Comparison of ENCODE assay signal across 33 cellular contexts in genomic region chr12:254912-255311, GRCh38. TPM values are rescaled to one million over a fixed set of nuclear protein-coding genes. Genes with fewer than 3 reads are reported as not detected.
"Had no signal": no experiment of that assay in that cellular context is flagged by ENCODE, and none has a peak within 500 bp of the region (broad histone marks: within the 10 kb centered on the region; RNA-seq: fewer than 3 reads in every experiment).

No MANE protein-coding gene starts in this region.

- FAIRE-seq: small intestine had no signal

- H3K9me3 Mint-ChIP-seq: natural killer cell treated with Interleukin-12 subunit alpha and Interleukin-12 subunit beta and Interleukin-15 and Interleukin-18, amount 100 ng/mL, for 72 hours; stimulated activated memory B cell treated with anti-CD40 and anti-IgM and Interleukin-4, amounts not matched to agents 10 μg/mL and 1 μg/mL and 100 μg/mL, for 72 hours; stimulated activated naive CD8-positive, alpha-beta T cell treated with anti-CD3 and anti-CD28 coated beads, Interleukin-15, amount 100 ng/mL, for 72 hours; type B pancreatic cell had no signal

- ATAC-seq: naive thymus-derived CD8-positive, alpha-beta T cell; natural killer cell treated with Interleukin-12 subunit alpha and Interleukin-12 subunit beta and Interleukin-15 and Interleukin-18, amount 100 ng/mL, for 72 hours; psoas muscle; right cardiac atrium; right lobe of liver; stimulated activated memory B cell treated with anti-CD40 and anti-IgM and Interleukin-4, amounts not matched to agents 10 μg/mL and 1 μg/mL and 100 μg/mL, for 72 hours; stimulated activated naive CD8-positive, alpha-beta T cell treated with anti-CD3 and anti-CD28 coated beads, Interleukin-15, amount 100 ng/mL, for 72 hours; stimulated activated naive CD8-positive, alpha-beta T cell treated with anti-CD3 and anti-CD28 coated beads, Interleukin-15, Interleukin-2, amounts not matched to agents 100 U/mL and 50 U/mL, for 24 hours; upper lobe of right lung had no signal

- H3K9me3 ChIP-seq: neutrophil, ovary, psoas muscle, right lobe of liver, sigmoid colon, suprapubic skin, testis, tibial artery, transverse colon, upper lobe of right lung, uterus had no signal

- H3K4me1 Mint-ChIP-seq: naive B cell; neural crest cell; stimulated activated memory B cell treated with anti-CD40 and anti-IgM and Interleukin-4, amounts not matched to agents 10 μg/mL and 1 μg/mL and 100 μg/mL, for 72 hours; stimulated activated naive CD8-positive, alpha-beta T cell treated with anti-CD3 and anti-CD28 coated beads, Interleukin-15, amount 100 ng/mL, for 72 hours had no signal

- H3K4me3 Mint-ChIP-seq: naive B cell; naive thymus-derived CD8-positive, alpha-beta T cell; natural killer cell treated with Interleukin-12 subunit alpha and Interleukin-12 subunit beta and Interleukin-15 and Interleukin-18, amount 100 ng/mL, for 72 hours; neural crest cell; stimulated activated memory B cell treated with anti-CD40 and anti-IgM and Interleukin-4, amounts not matched to agents 10 μg/mL and 1 μg/mL and 100 μg/mL, for 72 hours; stimulated activated naive CD8-positive, alpha-beta T cell treated with anti-CD3 and anti-CD28 coated beads, Interleukin-15, amount 100 ng/mL, for 72 hours; type B pancreatic cell had no signal

- H3K36me3 ChIP-seq: neutrophil, ovary, right lobe of liver, sigmoid colon, suprapubic skin, tibial artery, transverse colon, upper lobe of right lung, uterus had no signal

- H3K27me3 ChIP-seq: ovary, right lobe of liver, testis, uterus had no signal

- H3K4me1 ChIP-seq: psoas muscle, sigmoid colon, suprapubic skin, testis, tibial artery, transverse colon, upper lobe of right lung, uterus had no signal

- H3K27ac Mint-ChIP-seq: naive thymus-derived CD8-positive, alpha-beta T cell; natural killer cell treated with Interleukin-12 subunit alpha and Interleukin-12 subunit beta and Interleukin-15 and Interleukin-18, amount 100 ng/mL, for 72 hours; progenitor cell of endocrine pancreas; stimulated activated memory B cell treated with anti-CD40 and anti-IgM and Interleukin-4, amounts not matched to agents 10 μg/mL and 1 μg/mL and 100 μg/mL, for 72 hours; stimulated activated naive CD8-positive, alpha-beta T cell treated with anti-CD3 and anti-CD28 coated beads, Interleukin-15, amount 100 ng/mL, for 72 hours; type B pancreatic cell had no signal

- DNase-seq: naive B cell; naive thymus-derived CD8-positive, alpha-beta T cell; nucleus accumbens; ovary; posterior cingulate gyrus; psoas muscle; right cardiac atrium; right lobe of liver; sigmoid colon; small intestine; stimulated activated CD4-positive, alpha-beta T cell treated with anti-CD3 and anti-CD28 coated beads, Interleukin-15, amount 100 ng/mL, for 24 hours; stimulated activated CD4-positive, alpha-beta T cell treated with anti-CD3 and anti-CD28 coated beads, Interleukin-2, amount 100 ng/mL, for 24 hours; stimulated activated CD4-positive, alpha-beta T cell treated with anti-CD3 and anti-CD28 coated beads, Interleukin-2, amount 100 ng/mL, for 48 hours; stimulated activated CD4-positive, alpha-beta T cell treated with anti-CD3 and anti-CD28 coated beads, Interleukin-4, amount 100 ng/mL, for 4 hours; stimulated activated CD8-positive, alpha-beta memory T cell treated with anti-CD3 and anti-CD28 coated beads, Interleukin-4, amount 100 ng/mL, for 48 hours; stimulated activated naive CD4-positive, alpha-beta T cell; stimulated activated naive CD8-positive, alpha-beta T cell treated with anti-CD3 and anti-CD28 coated beads, Interleukin-15, amount 100 ng/mL, for 72 hours; stimulated activated naive CD8-positive, alpha-beta T cell treated with anti-CD3 and anti-CD28 coated beads, Interleukin-15, Interleukin-2, amounts not matched to agents 100 U/mL and 50 U/mL, for 24 hours; substantia nigra; testis; tibial artery; transverse colon; upper lobe of right lung; uterus had no signal

- H3K36me3 Mint-ChIP-seq: natural killer cell treated with Interleukin-12 subunit alpha and Interleukin-12 subunit beta and Interleukin-15 and Interleukin-18, amount 100 ng/mL, for 72 hours; stimulated activated memory B cell treated with anti-CD40 and anti-IgM and Interleukin-4, amounts not matched to agents 10 μg/mL and 1 μg/mL and 100 μg/mL, for 72 hours had no signal

- H3K27ac ChIP-seq: neutrophil, ovary, parathyroid adenoma, psoas muscle, right lobe of liver, sigmoid colon, suprapubic skin, testis, tibial artery, transverse colon, upper lobe of right lung, uterus had no signal

- H3K4me3 ChIP-seq: ovary, psoas muscle, right lobe of liver, sigmoid colon, suprapubic skin, testis, tibial artery, transverse colon, upper lobe of right lung, uterus had no signal

RNA-seq across cellular contexts. Expression of gene SLC6A13, which starts 7.7 kb away (rescaled TPM):
- total RNA-seq: suprapubic skin, transverse colon had no signal

RNA-seq across cellular contexts. Expression of gene SLC6A12, which starts 41.0 kb away (rescaled TPM):
- total RNA-seq: skeletal muscle tissue had no signal
- polyA plus RNA-seq: naive thymus-derived CD8-positive, alpha-beta T cell had no signal
